Comparison of ENCODE assay signal across 8 cellular contexts in the genomic region with DNA sequence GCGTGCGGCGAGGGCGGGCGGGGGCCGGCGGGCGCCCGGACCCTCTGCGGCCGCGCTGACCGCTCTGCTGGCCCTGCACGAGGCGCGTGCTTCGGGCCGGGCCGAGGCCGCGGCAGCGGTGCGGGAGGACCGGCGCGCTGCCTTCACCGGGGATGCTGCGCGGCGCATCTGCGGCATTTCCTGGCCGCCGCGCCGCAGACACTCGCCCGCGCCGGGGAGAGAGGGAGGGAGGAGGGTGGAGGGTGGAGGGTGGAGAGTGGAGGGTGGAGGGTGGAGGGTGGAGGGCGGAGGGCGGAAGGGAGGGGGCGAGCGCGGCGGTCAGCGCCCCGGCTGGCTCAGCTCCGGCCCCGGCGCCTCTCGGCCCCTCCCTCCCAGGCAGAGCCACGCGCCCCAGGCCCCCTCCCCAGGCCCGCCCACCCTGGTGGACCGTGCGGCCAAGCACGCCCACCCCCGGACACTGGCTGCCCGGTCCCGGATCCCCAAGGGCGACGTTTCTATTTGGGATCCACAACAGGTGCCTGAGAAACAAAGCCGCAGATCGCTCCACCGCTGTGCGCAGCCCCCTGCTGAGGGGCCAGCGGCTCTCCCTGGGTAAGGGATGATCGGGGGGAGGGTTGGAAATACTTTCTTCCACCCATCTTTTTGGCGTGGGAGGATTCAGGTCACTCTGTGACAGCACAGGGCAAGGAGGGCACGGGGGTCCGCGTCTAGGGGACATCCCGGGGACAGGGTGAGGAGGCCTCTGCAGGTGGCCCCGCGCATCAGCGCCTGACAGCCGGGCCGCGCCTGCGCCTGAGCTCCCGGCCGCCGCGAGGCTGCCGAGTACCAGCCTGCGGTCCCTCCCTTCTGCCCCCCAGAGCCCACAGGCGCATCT.
DNase-seq lines count a peak whose midpoint lies in the region; ATAC-seq and TF ChIP-seq lines count a peak whose summit lies in the region.

No MANE protein-coding gene starts in this region.

- peaks cover 53 to 54% of the 10 kb centered on the region in 2 donors for H3K27me3 Mint-ChIP-seq in effector memory CD8-positive, alpha-beta T cell
- peaks cover 18% of the 10 kb centered on the region for H3K27me3 Mint-ChIP-seq in memory B cell

- peak overlapping the region; percentile 82 for H3K4me3 ChIP-seq in BJ (ENCODE audit: low read depth, low read length)

- no peaks in the 10 kb centered on the region for H3K27me3 ChIP-seq in BJ (ENCODE audit: control insufficient read depth, insufficient read depth, low read length)

- no peak overlapping the region for H3K27ac Mint-ChIP-seq in effector memory CD8-positive, alpha-beta T cell
- no peak overlapping the region for H3K27ac Mint-ChIP-seq in memory B cell

- H3K36me3 Mint-ChIP-seq in effector memory CD8-positive, alpha-beta T cell (ENCODE audit: insufficient read depth) = no peaks in the 10 kb centered on the region
- no peaks in the 10 kb centered on the region for H3K36me3 Mint-ChIP-seq in memory B cell

- TF ChIP-seq CTCF in BJ (IDR thresholded peaks at IDR 0.05; ENCODE audit: insufficient read depth, low read depth, low read length) = no peak; the same call in none of the 2 replicates

- POLR2A ChIA-PET in BJ (lab: Charles Lee) = no interaction called here

- H3K4me1 Mint-ChIP-seq in effector memory CD8-positive, alpha-beta T cell (ENCODE audit: low read depth in 2 of 2) = peaks cover 0 to 5% of the 10 kb centered on the region in 2 donors
- peaks cover 7% of the 10 kb centered on the region for H3K4me1 Mint-ChIP-seq in memory B cell

- no peaks in the 10 kb centered on the region for H3K9me3 Mint-ChIP-seq in effector memory CD8-positive, alpha-beta T cell
- H3K9me3 Mint-ChIP-seq in memory B cell = no peaks in the 10 kb centered on the region

- ATAC-seq in GM19023 (IDR thresholded peaks at IDR 0.05; ENCODE audit: unreplicated experiment) (peak; percentile 78), HG03139 (IDR thresholded peaks at IDR 0.05; ENCODE audit: unreplicated experiment) (peak; percentile 79), memory B cell (ENCODE audit: low read depth) (peak; percentile 75)
- peak; percentile 66 for ATAC-seq in effector memory CD8-positive, alpha-beta T cell (replicated peaks)

- CTCF ChIA-PET in BJ (lab: Yijun Ruan, JAX) = interaction anchor here (0.6 to 2.6 kb wide), 7 partner anchors 8 to 134 kb away, joined by 3 to 11 read pairs (median 3); no protein-coding TSS in a partner anchor

- DNase-seq in BJ (ENCODE audit: low read depth) = no peak
- peak; percentile 94 for DNase-seq in NCI-H510A (lab: John Stamatoyannopoulos, UW)
- peak; percentile 22 to 23 for DNase-seq in activated CD4-positive, alpha-beta T cell treated with anti-CD3 and anti-CD28 coated beads, Interleukin-2, amount 50 U/mL, for 24 hours (ENCODE audit: low read depth in 1 of 2, low spot score in 1 of 2)
- no peak for DNase-seq in effector memory CD8-positive, alpha-beta T cell
- DNase-seq in memory B cell (ENCODE audit: low spot score in 2 of 2) = peak in 1 of 2 donors; percentile 17
- peak; percentile 51 to 57 for DNase-seq in stimulated activated CD8-positive, alpha-beta memory T cell treated with anti-CD3 and anti-CD28 coated beads, Interleukin-15, amount 100 ng/mL, for 48 hours (ENCODE audit: low read depth in 2 of 2)

- no peaks in the 10 kb centered on the region for H3K36me3 ChIP-seq in BJ (ENCODE audit: control insufficient read depth, insufficient read depth, low read length)

- H3K4me3 Mint-ChIP-seq in effector memory CD8-positive, alpha-beta T cell = peak overlapping the region; percentile 28 to 32
- H3K4me3 Mint-ChIP-seq in memory B cell = peak overlapping the region; percentile 27

Comparison
In these comparisons a context has a peak if more than half of its experiments do, and no peak if none do; other contexts are left out.
1. DNase-seq: peak in NCI-H510A (single experiment), activated CD4-positive, alpha-beta T cell treated with anti-CD3 and anti-CD28 coated beads, Interleukin-2, amount 50 U/mL, for 24 hours (2 of 2) and stimulated activated CD8-positive, alpha-beta memory T cell treated with anti-CD3 and anti-CD28 coated beads, Interleukin-15, amount 100 ng/mL, for 48 hours (2 of 2); none in BJ (single experiment) and effector memory CD8-positive, alpha-beta T cell (0 of 3).
2. Peak in every context shown above with its lines, with median percentiles within 50 percentile points of each other: ATAC-seq.